19 cellular contexts compared by ENCODE assay signal in the genomic region with DNA sequence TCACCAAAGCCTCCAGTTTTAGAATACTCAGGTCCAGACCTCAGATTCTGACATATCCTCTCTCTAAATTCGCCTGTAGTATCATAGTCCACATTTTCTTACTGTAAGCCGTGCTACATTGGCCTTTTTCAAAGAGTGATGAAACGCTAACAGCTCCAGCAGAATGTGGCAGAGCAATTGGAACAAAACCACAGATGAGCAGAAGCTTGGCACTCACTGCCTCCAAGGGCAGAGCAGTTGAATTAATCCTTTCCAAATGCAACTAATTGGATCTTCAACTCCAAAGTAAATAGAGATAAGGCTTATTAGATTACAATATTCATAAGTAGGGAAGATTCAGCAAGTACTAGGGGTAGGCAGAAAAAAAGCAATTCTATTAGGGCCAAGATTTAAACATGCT.
A peak's percentile ranks its signal among the peaks of the same experiment; 100 is the strongest.
DNase-seq lines count a peak whose midpoint lies in the region; FAIRE-seq and TF ChIP-seq lines count a peak whose summit lies in the region.
"Had no signal": no experiment of that assay in that cellular context is flagged by ENCODE, and none has a peak within 500 bp of the region (broad histone marks: within the 10 kb centered on the region; RNA-seq: fewer than 3 reads in every experiment).

No MANE protein-coding gene starts in this region.

- no peaks in the 10 kb centered on the region for H3K9me3 ChIP-seq in esophagus muscularis mucosa
- H3K9me3 ChIP-seq: HAP-1 had no signal

- H3K27me3 ChIP-seq in esophagus muscularis mucosa, result no peaks in the 10 kb centered on the region

- no peaks in the 10 kb centered on the region for H3K36me3 ChIP-seq in esophagus muscularis mucosa
- H3K36me3 ChIP-seq: HAP-1 had no signal

- no peak overlapping the region for H3K4me3 ChIP-seq in esophagus muscularis mucosa
- H3K4me3 ChIP-seq: HAP-1 had no signal

- TF ChIP-seq POLR2A in esophagus muscularis mucosa (IDR thresholded peaks at IDR 0.05; ENCODE audit: low read depth), result no peak

- FAIRE-seq in D721Med (lab: Jason Lieb, UNC), result no peak
- FAIRE-seq: GM18507 had no signal

- H3K27ac ChIP-seq in esophagus muscularis mucosa (replicated peaks in 1 of 4), result no peak overlapping the region
- H3K27ac ChIP-seq: KMS-11 had no signal

- TF ChIP-seq EP300 in esophagus muscularis mucosa (IDR thresholded peaks at IDR 0.05), result no peak

- H3K4me1 ChIP-seq in esophagus muscularis mucosa, result peaks cover 0 to 7% (median 6%) of the 10 kb centered on the region in 4 donors
- H3K4me1 ChIP-seq: HAP-1 had no signal

- TF ChIP-seq CTCF in D721Med (IDR thresholded peaks at IDR 0.05; ENCODE audit: insufficient read depth, missing control alignments), result no peak
- no peak for TF ChIP-seq CTCF in esophagus muscularis mucosa (IDR thresholded peaks at IDR 0.05)

- 88% methylated on average over 3 of the region's 3 CpGs for WGBS in esophagus muscularis mucosa

- intact Hi-C loops in esophagus muscularis mucosa (cut with DNase I), result no loop called here

- DNase-seq in D721Med (ENCODE audit: insufficient read length, low spot score), result peak; percentile 21
- DNase-seq in NCI-H524 (lab: John Stamatoyannopoulos, UW), result peak; percentile 41 to 76
- peak; percentile 47 for DNase-seq in cerebellar cortex (ENCODE audit: low spot score)
- no peak for DNase-seq in activated CD4-positive, alpha-beta T cell treated with anti-CD3 and anti-CD28 coated beads for 4 hours
- no peak for DNase-seq in HK-2 (ENCODE audit: unreplicated experiment)
- DNase-seq in esophagus muscularis mucosa (ENCODE audit: extremely low spot score), result no peak
- no peak for DNase-seq in DMS153 (lab: John Stamatoyannopoulos, UW)
- DNase-seq: Calu3, GOT3, NCI-H1048, NCI-H1417 treated with DMSO at 0.1 percent for 48 hours, NCI-H187, NCI-H2081 treated with DMSO at 0.1 percent for 48 hours, NCI-H526, PC-3, T-helper 17 cell had no signal

Comparison
In these comparisons a context has a peak if more than half of its experiments do, and no peak if none do; other contexts are left out.
1. DNase-seq: peak in D721Med (single experiment), NCI-H524 (2 of 2) and cerebellar cortex (single experiment); none in activated CD4-positive, alpha-beta T cell treated with anti-CD3 and anti-CD28 coated beads for 4 hours (0 of 2), HK-2 (single experiment), esophagus muscularis mucosa (single experiment) and DMS153 (single experiment).